20 cellular contexts compared by ENCODE assay signal in the genomic region with DNA sequence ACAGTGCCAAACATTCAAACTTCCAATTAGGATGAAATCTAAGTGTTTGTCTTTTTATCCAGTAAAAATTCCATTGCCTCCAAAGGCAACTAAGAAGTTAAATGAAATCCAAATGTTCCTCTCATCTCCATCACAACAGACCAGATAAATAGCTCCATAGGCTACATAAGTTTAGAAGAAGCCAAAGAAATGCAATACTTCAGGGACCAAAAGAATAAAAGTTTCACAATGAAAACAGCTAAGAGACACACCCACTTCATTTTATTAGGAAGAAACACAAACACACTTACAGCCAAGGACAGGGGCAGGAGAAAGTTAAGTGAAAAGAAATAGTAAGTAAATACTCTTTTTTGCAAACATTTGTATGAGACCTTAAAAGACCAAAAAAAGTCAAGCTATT.
"Had no signal": no experiment of that assay in that cellular context is flagged by ENCODE, and none has a peak within 500 bp of the region (broad histone marks: within the 10 kb centered on the region; RNA-seq: fewer than 3 reads in every experiment).

No MANE protein-coding gene starts in this region.

- H3K4me3 ChIP-seq: adrenal gland, ascending aorta, esophagus muscularis mucosa, hepatocyte, spleen, thoracic aorta, vagina had no signal

- ATAC-seq: activated naive CD4-positive, alpha-beta T cell treated with anti-CD3 and anti-CD28 coated beads, Interleukin-2, amount 50 U/mL, for 72 hours; activated T-helper 17 cell treated with anti-CD3 and anti-CD28 coated beads, Interleukin-2, amount 50 U/mL, for 72 hours; left ventricle myocardium superior; naive thymus-derived CD8-positive, alpha-beta T cell had no signal

- DNase-seq: activated CD4-positive, CD25-positive, alpha-beta regulatory T cell treated with anti-CD3 and anti-CD28 coated beads, Interleukin-2, amount 50 U/mL, for 72 hours; activated T-cell treated with anti-CD3 and anti-CD28 coated beads, Interleukin-2, amount 50 U/mL, for 1 hour; adrenal gland; brain microvascular endothelial cell; glutamatergic neuron; left ventricle myocardium superior; mammary epithelial cell; naive thymus-derived CD8-positive, alpha-beta T cell; retina; spleen; stimulated activated CD4-positive, alpha-beta T cell treated with anti-CD3 and anti-CD28 coated beads, Interleukin-4, amount 100 ng/mL, for 1 hour; stimulated activated naive CD4-positive, alpha-beta T cell; WERI-Rb-1 had no signal
